In genomic region chr7:28180031-28180363, GRCh38 we compare ENCODE assay signal across 8 cellular contexts. TPM values are rescaled to one million over a fixed set of nuclear protein-coding genes. Genes with fewer than 3 reads are reported as not detected.
DNase-seq lines count a peak whose midpoint lies in the region; ATAC-seq and TF ChIP-seq lines count a peak whose summit lies in the region.

No MANE protein-coding gene starts in this region.

- H2AFZ ChIP-seq in Loucy (ENCODE audit: low read length) (0 out of 2 replicates have a peak overlapping the region, but pooled peaks have one; percentile 85), trophoblast cell (ENCODE audit: insufficient read depth, low read length, poor library complexity) (peak overlapping the region; percentile 97)

- no peaks in the 10 kb centered on the region for H3K9me3 ChIP-seq in Loucy (ENCODE audit: insufficient read depth, low read depth, low read length)
- no peaks in the 10 kb centered on the region for H3K9me3 ChIP-seq in trophoblast cell (ENCODE audit: insufficient read depth, low read depth, low read length)

- peaks cover 48% of the 10 kb centered on the region for H3K4me1 ChIP-seq in Loucy (ENCODE audit: insufficient read depth, low read length, poor library complexity, severe bottlenecking)
- peaks cover under 1 to 5% of the 10 kb centered on the region in 2 experiments for H3K4me1 ChIP-seq in trophoblast cell (ENCODE audit: control insufficient read depth in 1 of 2, insufficient read depth in 2 of 2, low read length in 2 of 2)

- H3K27ac Mint-ChIP-seq in Calu3 (ENCODE audit: unreplicated experiment), result no peak overlapping the region

- no peaks in the 10 kb centered on the region for H3K9me3 Mint-ChIP-seq in Calu3 (ENCODE audit: low read depth, unreplicated experiment)

- peaks cover 7% of the 10 kb centered on the region for H4K20me1 ChIP-seq in Loucy (ENCODE audit: insufficient read depth, low read length, poor library complexity, severe bottlenecking)

- H2BK12ac ChIP-seq in trophoblast cell (ENCODE audit: low read length), result no peak overlapping the region

- H4K8ac ChIP-seq in trophoblast cell (ENCODE audit: low read depth, low read length), result no peak overlapping the region

- no peak overlapping the region for H3K14ac ChIP-seq in trophoblast cell (ENCODE audit: low read length)

- H4K12ac ChIP-seq in trophoblast cell (ENCODE audit: low read depth, low read length), result no peak overlapping the region

- H3K9me2 ChIP-seq in Loucy (replicated peaks; ENCODE audit: low read depth, low read length), result no peaks in the 10 kb centered on the region

- peaks cover 18% of the 10 kb centered on the region for H3F3A ChIP-seq in Loucy (ENCODE audit: low read depth)

- no peak overlapping the region for H3K23ac ChIP-seq in trophoblast cell (ENCODE audit: low read length)

- H3K79me2 ChIP-seq in Loucy (ENCODE audit: insufficient read depth, low read length) (peaks cover 27% of the 10 kb centered on the region; the same call in 1 of the 2 replicates), trophoblast cell (ENCODE audit: control insufficient read depth, insufficient read depth, low read length, poor library complexity) (no peaks in the 10 kb centered on the region)

- ATAC-seq in GM19397 (IDR thresholded peaks at IDR 0.05; ENCODE audit: unreplicated experiment) (no peak), GM21786 (IDR thresholded peaks at IDR 0.05; ENCODE audit: unreplicated experiment) (no peak)

- H3K36me3 Mint-ChIP-seq in Calu3 (ENCODE audit: insufficient read depth, unreplicated experiment), result peaks cover 27% of the 10 kb centered on the region

- WGBS in trophoblast cell (ENCODE audit: extremely low coverage, insufficient coverage, insufficient read length), result no CpG with 5 or more reads among the region's 55 CpGs

- H3K79me1 ChIP-seq in trophoblast cell (ENCODE audit: low read length), result no peaks in the 10 kb centered on the region

- H3K4me2 ChIP-seq in Loucy (ENCODE audit: low read depth, low read length, poor library complexity, severe bottlenecking), result no peak overlapping the region
- peak overlapping the region; percentile 88 for H3K4me2 ChIP-seq in trophoblast cell (ENCODE audit: low read length)

- BruUV-seq in Calu3 (replicated peaks; lab: Mats Ljungman, UMichigan), result no TSS peak

- H3K4ac ChIP-seq in trophoblast cell (ENCODE audit: low read depth, low read length), result no peak overlapping the region

- H3K4me1 Mint-ChIP-seq in Calu3 (ENCODE audit: low read depth, unreplicated experiment), result peaks cover 34% of the 10 kb centered on the region

- POLR2A ChIA-PET in GM10248 (lab: Yijun Ruan, JAX), result no interaction called here

- H2BK120ac ChIP-seq in trophoblast cell (ENCODE audit: insufficient read depth, low read length, poor library complexity), result no peak overlapping the region

- no peak for DNase-seq in Calu3
- no peak for DNase-seq in epithelial cell of proximal tubule (ENCODE audit: low read depth)
- no peak for DNase-seq in trophoblast cell
- DNase-seq in GM10248 (ENCODE audit: extremely low spot score), result no peak
- DNase-seq in NK-92 treated with Interleukin-12 subunit alpha and Interleukin-12 subunit beta, amount 100 ng/mL, for 24 hours (lab: John Stamatoyannopoulos, UW), result no peak

- CTCF ChIA-PET in Calu3 (lab: Charles Lee) (interaction anchor here (0.6 to 1.7 kb wide), 2 partner anchors 12 to 86 kb away, joined by 6 read pairs; no protein-coding TSS in a partner anchor), GM10248 (lab: Yijun Ruan, JAX) (no interaction called here)

- TF ChIP-seq CTCF in Calu3 (IDR thresholded peaks at IDR 0.05; ENCODE audit: unreplicated experiment) (no peak), Loucy (conservative IDR thresholded peaks at IDR 0.05; ENCODE audit: low read length) (no peak), epithelial cell of proximal tubule (conservative IDR thresholded peaks at IDR 0.05; ENCODE audit: low read depth, low read length) (no peak), GM10248 (IDR thresholded peaks at IDR 0.05; ENCODE audit: control extremely low read depth, extremely low read depth, low read depth, missing control alignments) (no peak)

- peaks cover 7% of the 10 kb centered on the region for H3K27me3 Mint-ChIP-seq in Calu3 (ENCODE audit: unreplicated experiment)

- H3K36me3 ChIP-seq in Loucy (ENCODE audit: insufficient read depth, low read length) (no peaks in the 10 kb centered on the region), trophoblast cell (ENCODE audit: control insufficient read depth in 1 of 2, insufficient read depth in 2 of 2, low read length in 2 of 2) (no peaks in the 10 kb centered on the region)

- peak overlapping the region; percentile 65 for H3K9ac ChIP-seq in Loucy (ENCODE audit: low read depth, low read length, poor library complexity, severe bottlenecking)
- no peak overlapping the region for H3K9ac ChIP-seq in trophoblast cell (ENCODE audit: low read length)

- H3K4me3 Mint-ChIP-seq in Calu3 (ENCODE audit: low read depth, unreplicated experiment), result peak overlapping the region; percentile 89

- no peak overlapping the region for H2AK5ac ChIP-seq in trophoblast cell (ENCODE audit: low read length)

- H3K27me3 ChIP-seq in Loucy (ENCODE audit: insufficient read depth, low read length, poor library complexity, severe bottlenecking), result no peaks in the 10 kb centered on the region
- no peaks in the 10 kb centered on the region for H3K27me3 ChIP-seq in trophoblast cell (ENCODE audit: insufficient read depth, low read length)

- no peak overlapping the region for H3K18ac ChIP-seq in trophoblast cell (ENCODE audit: low read length)

- H3K4me3 ChIP-seq in Loucy (ENCODE audit: low read length, poor library complexity, severe bottlenecking) (peak overlapping the region; percentile 81), epithelial cell of proximal tubule (ENCODE audit: low read depth, low read length) (peak overlapping the region; percentile 77), trophoblast cell (ENCODE audit: low read depth, low read length) (peak overlapping the region; percentile 75)

- no peak overlapping the region for H2BK5ac ChIP-seq in trophoblast cell (ENCODE audit: low read depth, low read length, poor library complexity)

- no peak overlapping the region for H3K27ac ChIP-seq in trophoblast cell (ENCODE audit: low read depth, low read length)

- no peak overlapping the region for H4K91ac ChIP-seq in trophoblast cell (ENCODE audit: low read depth, low read length)

- intact Hi-C loops in Calu3 (cut with micrococcal nuclease; ENCODE audit: unreplicated experiment), result no loop called here

RNA-seq across cellular contexts. Expression of gene JAZF1, which starts 0.6 kb away (rescaled TPM):
- total RNA-seq in Calu3 (2022) (8.6 and 10.7 TPM in 2 replicates), epithelial cell of proximal tubule (1.3 and 3.6 TPM in 2 replicates)
- 1.8 and 2.1 TPM in 2 replicates for polyA plus RNA-seq in trophoblast cell (2013)
